Comparison of ENCODE assay signal across 2 cellular contexts in the genomic region with DNA sequence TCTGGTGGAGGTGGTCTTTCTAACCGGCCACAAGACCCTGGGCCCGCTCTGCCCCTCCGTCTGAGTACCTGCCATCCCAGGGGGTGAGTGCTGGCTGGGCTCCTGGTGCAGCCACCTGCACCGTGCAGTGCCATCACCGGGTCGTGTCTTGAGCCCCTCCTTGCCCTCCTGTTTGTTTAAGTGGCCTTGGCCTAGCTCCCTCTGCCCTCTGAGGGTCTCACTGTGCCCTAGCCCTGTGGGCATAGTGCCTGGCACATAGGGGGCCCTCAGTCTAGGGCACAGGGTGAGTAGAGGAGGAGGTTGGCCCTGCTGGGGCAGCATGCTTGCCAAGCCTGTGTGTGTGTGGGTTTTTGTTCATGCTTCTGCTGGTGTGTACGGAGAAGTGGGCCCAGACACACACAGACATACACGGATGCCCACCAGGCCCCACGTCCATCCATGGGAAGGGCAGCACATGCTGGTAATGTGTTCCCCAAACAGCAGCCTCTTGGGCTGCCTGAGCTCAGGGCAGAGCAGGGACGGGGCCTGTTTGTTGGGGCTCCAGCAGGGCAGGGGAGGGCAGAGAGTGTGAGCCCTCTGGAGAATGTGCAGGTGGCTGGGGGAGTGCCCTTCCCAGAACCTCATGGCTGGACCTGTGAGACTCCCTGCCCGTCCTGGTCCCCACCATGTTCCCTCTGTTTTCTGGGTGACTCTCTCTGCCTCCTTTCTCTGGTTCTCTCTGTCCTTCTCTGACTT.
TF ChIP-seq lines count a peak whose summit lies in the region.

No MANE protein-coding gene starts in this region.

TF ChIP-seq in IMR-90, 13 proteins besides CTCF, POLR2A, EP300 and RAD21 (continued from another document):
- TF ChIP-seq, protein P1, sequence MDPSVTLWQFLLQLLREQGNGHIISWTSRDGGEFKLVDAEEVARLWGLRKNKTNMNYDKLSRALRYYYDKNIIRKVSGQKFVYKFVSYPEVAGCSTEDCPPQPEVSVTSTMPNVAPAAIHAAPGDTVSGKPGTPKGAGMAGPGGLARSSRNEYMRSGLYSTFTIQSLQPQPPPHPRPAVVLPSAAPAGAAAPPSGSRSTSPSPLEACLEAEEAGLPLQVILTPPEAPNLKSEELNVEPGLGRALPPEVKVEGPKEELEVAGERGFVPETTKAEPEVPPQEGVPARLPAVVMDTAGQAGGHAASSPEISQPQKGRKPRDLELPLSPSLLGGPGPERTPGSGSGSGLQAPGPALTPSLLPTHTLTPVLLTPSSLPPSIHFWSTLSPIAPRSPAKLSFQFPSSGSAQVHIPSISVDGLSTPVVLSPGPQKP (IDR thresholded peaks at IDR 0.05; ENCODE audit: borderline replicate concordance, low read depth, low read length): no peak
- TF ChIP-seq MXI1 (IDR thresholded peaks at IDR 0.05; ENCODE audit: borderline replicate concordance, low read depth, low read length) (no peak), RCOR1 (IDR thresholded peaks at IDR 0.05; ENCODE audit: insufficient replicate concordance, low read length) (no peak), BHLHE40 (IDR thresholded peaks at IDR 0.05; ENCODE audit: low read depth, low read length) (no peak), CHD1 (IDR thresholded peaks at IDR 0.05; ENCODE audit: low read depth, low read length) (no peak), SMC3 (IDR thresholded peaks at IDR 0.05; ENCODE audit: low read depth, low read length) (no peak), FOS (IDR thresholded peaks at IDR 0.05; ENCODE audit: low read depth, low read length) (no peak), RFX5 (IDR thresholded peaks at IDR 0.05; ENCODE audit: low read depth, low read length) (no peak), NFE2L2 (IDR thresholded peaks at IDR 0.05; ENCODE audit: low read depth, low read length) (no peak), MAFK (IDR thresholded peaks at IDR 0.05; ENCODE audit: low read depth, low read length) (no peak)
- TF ChIP-seq, protein P2, sequence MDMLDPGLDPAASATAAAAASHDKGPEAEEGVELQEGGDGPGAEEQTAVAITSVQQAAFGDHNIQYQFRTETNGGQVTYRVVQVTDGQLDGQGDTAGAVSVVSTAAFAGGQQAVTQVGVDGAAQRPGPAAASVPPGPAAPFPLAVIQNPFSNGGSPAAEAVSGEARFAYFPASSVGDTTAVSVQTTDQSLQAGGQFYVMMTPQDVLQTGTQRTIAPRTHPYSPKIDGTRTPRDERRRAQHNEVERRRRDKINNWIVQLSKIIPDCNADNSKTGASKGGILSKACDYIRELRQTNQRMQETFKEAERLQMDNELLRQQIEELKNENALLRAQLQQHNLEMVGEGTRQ (IDR thresholded peaks at IDR 0.05; ENCODE audit: low read depth, low read length): no peak

TF ChIP-seq in neural cell, 6 proteins besides CTCF, POLR2A, EP300 and RAD21:
- TF ChIP-seq, protein P3, sequence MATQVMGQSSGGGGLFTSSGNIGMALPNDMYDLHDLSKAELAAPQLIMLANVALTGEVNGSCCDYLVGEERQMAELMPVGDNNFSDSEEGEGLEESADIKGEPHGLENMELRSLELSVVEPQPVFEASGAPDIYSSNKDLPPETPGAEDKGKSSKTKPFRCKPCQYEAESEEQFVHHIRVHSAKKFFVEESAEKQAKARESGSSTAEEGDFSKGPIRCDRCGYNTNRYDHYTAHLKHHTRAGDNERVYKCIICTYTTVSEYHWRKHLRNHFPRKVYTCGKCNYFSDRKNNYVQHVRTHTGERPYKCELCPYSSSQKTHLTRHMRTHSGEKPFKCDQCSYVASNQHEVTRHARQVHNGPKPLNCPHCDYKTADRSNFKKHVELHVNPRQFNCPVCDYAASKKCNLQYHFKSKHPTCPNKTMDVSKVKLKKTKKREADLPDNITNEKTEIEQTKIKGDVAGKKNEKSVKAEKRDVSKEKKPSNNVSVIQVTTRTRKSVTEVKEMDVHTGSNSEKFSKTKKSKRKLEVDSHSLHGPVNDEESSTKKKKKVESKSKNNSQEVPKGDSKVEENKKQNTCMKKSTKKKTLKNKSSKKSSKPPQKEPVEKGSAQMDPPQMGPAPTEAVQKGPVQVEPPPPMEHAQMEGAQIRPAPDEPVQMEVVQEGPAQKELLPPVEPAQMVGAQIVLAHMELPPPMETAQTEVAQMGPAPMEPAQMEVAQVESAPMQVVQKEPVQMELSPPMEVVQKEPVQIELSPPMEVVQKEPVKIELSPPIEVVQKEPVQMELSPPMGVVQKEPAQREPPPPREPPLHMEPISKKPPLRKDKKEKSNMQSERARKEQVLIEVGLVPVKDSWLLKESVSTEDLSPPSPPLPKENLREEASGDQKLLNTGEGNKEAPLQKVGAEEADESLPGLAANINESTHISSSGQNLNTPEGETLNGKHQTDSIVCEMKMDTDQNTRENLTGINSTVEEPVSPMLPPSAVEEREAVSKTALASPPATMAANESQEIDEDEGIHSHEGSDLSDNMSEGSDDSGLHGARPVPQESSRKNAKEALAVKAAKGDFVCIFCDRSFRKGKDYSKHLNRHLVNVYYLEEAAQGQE (IDR thresholded peaks at IDR 0.05; ENCODE audit: borderline replicate concordance): no peak
- TF ChIP-seq SMC3 (conservative IDR thresholded peaks at IDR 0.05; ENCODE audit: poor library complexity) (no peak), EZH2 (IDR thresholded peaks at IDR 0.05; ENCODE audit: borderline replicate concordance, insufficient read depth, low read length, poor library complexity, severe bottlenecking) (no peak), POLR2AphosphoS5 (IDR thresholded peaks at IDR 0.05) (no peak), TAF1 (IDR thresholded peaks at IDR 0.05; ENCODE audit: low read depth) (no peak), MXI1 (conservative IDR thresholded peaks at IDR 0.05; ENCODE audit: poor library complexity, severe bottlenecking) (no peak)
